In the genomic region with DNA sequence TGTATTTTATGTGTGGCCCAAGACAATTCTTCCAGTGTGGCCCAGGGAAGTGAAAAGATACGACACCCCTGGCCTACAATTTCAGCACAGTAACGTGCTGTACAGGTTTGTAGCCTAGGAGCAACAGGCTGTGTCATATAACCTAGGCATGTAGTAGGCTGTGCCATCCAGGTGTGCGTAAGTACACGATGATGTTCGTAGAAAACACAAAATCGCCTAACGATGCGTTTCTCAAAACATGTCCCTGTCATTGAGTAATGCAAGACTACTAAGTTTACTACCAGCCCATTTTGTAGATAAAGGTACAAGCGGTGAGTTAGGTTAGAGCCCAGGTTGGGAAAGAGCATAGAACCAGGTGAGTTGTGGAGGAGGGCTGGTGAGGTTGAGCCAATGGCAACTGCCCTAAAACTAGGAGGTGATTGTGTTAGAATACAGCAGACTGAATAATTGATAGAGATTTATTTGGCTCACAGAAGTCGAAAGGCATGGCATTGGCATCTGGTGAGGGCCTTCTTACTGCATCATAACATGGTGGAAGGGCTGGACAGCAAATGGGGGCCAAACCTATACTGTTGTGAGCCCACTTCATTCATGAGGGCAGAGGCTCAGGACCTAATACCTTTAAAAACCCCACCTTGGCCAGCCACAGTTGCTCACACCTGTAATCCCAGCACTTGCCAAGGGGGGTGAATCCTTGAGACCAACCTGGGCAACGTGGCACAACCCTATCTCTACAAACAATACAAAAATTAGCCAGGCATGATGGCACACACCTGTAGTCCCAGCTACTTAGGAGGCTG, we compare ENCODE assay signal across 12 cellular contexts. TPM values are rescaled to one million over a fixed set of nuclear protein-coding genes. Genes with fewer than 3 reads are reported as not detected.
A peak's percentile ranks its signal among the peaks of the same experiment; 100 is the strongest.
DNase-seq lines count a peak whose midpoint lies in the region; ATAC-seq lines count a peak whose summit lies in the region.
"Had no signal": no experiment of that assay in that cellular context is flagged by ENCODE, and none has a peak within 500 bp of the region (broad histone marks: within the 10 kb centered on the region; RNA-seq: fewer than 3 reads in every experiment).

No MANE protein-coding gene starts in this region.

- H3K27me3 ChIP-seq in skeletal muscle tissue (ENCODE audit: control insufficient read depth in 3 of 3, insufficient read depth in 3 of 3, low read length in 3 of 3): no peaks in the 10 kb centered on the region
- H3K27me3 ChIP-seq: neural progenitor cell, uterus had no signal

- H3K4me3 Mint-ChIP-seq in T-helper 1 cell treated with Interleukin-12 subunit alpha and Interleukin-12 subunit beta and Interleukin-4 antibody, amounts not matched to agents 30 μg/mL and 1 μg/mL, for 36 hours: no peak overlapping the region
- H3K4me3 Mint-ChIP-seq in dendritic cell treated with granulocyte-macrophage colony-stimulating factor and Interleukin-4, amounts not matched to agents 40 ng/mL and 50 ng/mL, for 4 days: peak overlapping the region; percentile 9

- intact Hi-C loops in dendritic cell treated with granulocyte-macrophage colony-stimulating factor and Interleukin-4, amounts not matched to agents 40 ng/mL and 50 ng/mL, for 4 days (cut with micrococcal nuclease): no loop called here

- no peak overlapping the region for H3K4me3 ChIP-seq in skeletal muscle tissue (ENCODE audit: low read length in 3 of 3)
- H3K4me3 ChIP-seq: neural progenitor cell, uterus had no signal

- peak overlapping the region; percentile 21 for H3K27ac ChIP-seq in skeletal muscle tissue (ENCODE audit: low read depth, low read length)
- H3K27ac ChIP-seq: uterus had no signal

- peaks cover 53% of the 10 kb centered on the region for H3K36me3 Mint-ChIP-seq in T-helper 1 cell treated with Interleukin-12 subunit alpha and Interleukin-12 subunit beta and Interleukin-4 antibody, amounts not matched to agents 30 μg/mL and 1 μg/mL, for 36 hours (ENCODE audit: low read depth)
- H3K36me3 Mint-ChIP-seq in dendritic cell treated with granulocyte-macrophage colony-stimulating factor and Interleukin-4, amounts not matched to agents 40 ng/mL and 50 ng/mL, for 4 days (ENCODE audit: low read depth): peaks cover 72% of the 10 kb centered on the region

- no peaks in the 10 kb centered on the region for H3K9me3 ChIP-seq in skeletal muscle tissue (ENCODE audit: control insufficient read depth in 3 of 3, low read length in 3 of 3)
- H3K9me3 ChIP-seq: uterus had no signal

- H3K4me1 ChIP-seq in skeletal muscle tissue (ENCODE audit: control insufficient read depth in 3 of 3, insufficient read depth in 3 of 3, low read length in 3 of 3): peaks cover 38 to 45% (median 45%) of the 10 kb centered on the region in 3 donors

- H3K27ac Mint-ChIP-seq in T-helper 1 cell treated with Interleukin-12 subunit alpha and Interleukin-12 subunit beta and Interleukin-4 antibody, amounts not matched to agents 30 μg/mL and 1 μg/mL, for 36 hours: peak overlapping the region; percentile 34
- peak overlapping the region; percentile 64 for H3K27ac Mint-ChIP-seq in dendritic cell treated with granulocyte-macrophage colony-stimulating factor and Interleukin-4, amounts not matched to agents 40 ng/mL and 50 ng/mL, for 4 days
- H3K27ac Mint-ChIP-seq: neural progenitor cell had no signal

- H3K36me3 ChIP-seq in skeletal muscle tissue (ENCODE audit: control insufficient read depth in 3 of 3, insufficient read depth in 3 of 3, low read length in 3 of 3): peaks cover 47 to 55% (median 55%) of the 10 kb centered on the region in 3 donors
- H3K36me3 ChIP-seq: uterus had no signal

- H3K27me3 Mint-ChIP-seq in T-helper 1 cell treated with Interleukin-12 subunit alpha and Interleukin-12 subunit beta and Interleukin-4 antibody, amounts not matched to agents 30 μg/mL and 1 μg/mL, for 36 hours (ENCODE audit: low read depth): no peaks in the 10 kb centered on the region
- H3K27me3 Mint-ChIP-seq in dendritic cell treated with granulocyte-macrophage colony-stimulating factor and Interleukin-4, amounts not matched to agents 40 ng/mL and 50 ng/mL, for 4 days: no peaks in the 10 kb centered on the region

- no peak for ATAC-seq in GM18873 (IDR thresholded peaks at IDR 0.05; ENCODE audit: low FRiP score, unreplicated experiment)

- no peaks in the 10 kb centered on the region for H3K9me3 Mint-ChIP-seq in T-helper 1 cell treated with Interleukin-12 subunit alpha and Interleukin-12 subunit beta and Interleukin-4 antibody, amounts not matched to agents 30 μg/mL and 1 μg/mL, for 36 hours
- H3K9me3 Mint-ChIP-seq in dendritic cell treated with granulocyte-macrophage colony-stimulating factor and Interleukin-4, amounts not matched to agents 40 ng/mL and 50 ng/mL, for 4 days: no peaks in the 10 kb centered on the region
- H3K9me3 Mint-ChIP-seq: neural progenitor cell had no signal

- H3K9ac ChIP-seq in skeletal muscle tissue (ENCODE audit: low read depth in 1 of 3, low read length in 3 of 3): no peak overlapping the region
- H3K9ac ChIP-seq: neural progenitor cell had no signal

- peak; percentile 66 for DNase-seq in activated CD8-positive, alpha-beta memory T cell treated with anti-CD3 and anti-CD28 coated beads for 24 hours
- DNase-seq in activated CD8-positive, alpha-beta memory T cell treated with anti-CD3 and anti-CD28 coated beads, Interleukin-2, amount 50 U/mL, for 4 hours: no peak
- DNase-seq in ureter (ENCODE audit: low spot score) (no peak), mesenteric fat pad (ENCODE audit: low spot score) (no peak)
- DNase-seq: activated CD4-positive, alpha-beta T cell treated with anti-CD3 and anti-CD28 coated beads for 4 hours; NCI-H1105; uterus had no signal

- H3K4me1 Mint-ChIP-seq in T-helper 1 cell treated with Interleukin-12 subunit alpha and Interleukin-12 subunit beta and Interleukin-4 antibody, amounts not matched to agents 30 μg/mL and 1 μg/mL, for 36 hours (ENCODE audit: low read depth): peaks cover 33% of the 10 kb centered on the region
- H3K4me1 Mint-ChIP-seq in dendritic cell treated with granulocyte-macrophage colony-stimulating factor and Interleukin-4, amounts not matched to agents 40 ng/mL and 50 ng/mL, for 4 days (ENCODE audit: low read depth): peaks cover 38% of the 10 kb centered on the region

RNA-seq across cellular contexts. Expression of a gene that starts 4.2 kb away (rescaled TPM):
- total RNA-seq in skeletal muscle tissue: 100 TPM
- 1,012 TPM for total RNA-seq in ureter
- 972 TPM for total RNA-seq in mesenteric fat pad

RNA-seq across cellular contexts. Expression of a gene that starts 19.2 kb away (rescaled TPM):
- total RNA-seq in skeletal muscle tissue: not detected
- total RNA-seq in ureter: not detected
- total RNA-seq in mesenteric fat pad: not detected
- total RNA-seq: uterus had no signal

RNA-seq across cellular contexts. Expression of a gene that starts 41.5 kb away (rescaled TPM):
- not detected for total RNA-seq in skeletal muscle tissue
- 0.47 TPM for total RNA-seq in ureter
- total RNA-seq in mesenteric fat pad: 0.13 TPM
